ENCODE assay signal across 7 cellular contexts in genomic region chr20:34312544-34313217, GRCh38. TPM values are rescaled to one million over a fixed set of nuclear protein-coding genes. Genes with fewer than 3 reads are reported as not detected.
A peak's percentile ranks its signal among the peaks of the same experiment; 100 is the strongest.
DNase-seq lines count a peak whose midpoint lies in the region; ATAC-seq and TF ChIP-seq lines count a peak whose summit lies in the region.

No MANE protein-coding gene starts in this region.

- H3K79me2 ChIP-seq in mammary epithelial cell (ENCODE audit: insufficient read depth, low read length), result no peaks in the 10 kb centered on the region

- H3K36me3 ChIP-seq in mammary epithelial cell (ENCODE audit: insufficient read depth, low read length), result no peaks in the 10 kb centered on the region

- peaks cover 7% of the 10 kb centered on the region; the same call in 1 of the 2 replicates for H3K4me1 Mint-ChIP-seq in WTC11

- peak overlapping the region; percentile 57 for H3K4me2 ChIP-seq in mammary epithelial cell (ENCODE audit: insufficient read depth, low read depth, low read length)

- intact Hi-C loops in mammary epithelial cell (cut with micrococcal nuclease), result loop anchor here (1.0 to 5.0 kb wide), 8 partner anchors 78 to 455 kb away; no protein-coding TSS in a partner anchor

- DNase-seq in NCI-H2227 treated with DMSO at 0.1 percent for 48 hours (lab: John Stamatoyannopoulos, UW) (peak; percentile 77), WTC11 (ENCODE audit: low spot score) (peak; percentile 95), mammary epithelial cell (peak; percentile 77), inferior parietal cortex (ENCODE audit: extremely low spot score) (peak; percentile 97)
- DNase-seq in stimulated activated CD4-positive, alpha-beta T cell treated with anti-CD3 and anti-CD28 coated beads, Interleukin-15, amount 100 ng/mL, for 1 hour (ENCODE audit: low read depth in 1 of 2, low spot score in 1 of 2), result peak; percentile 73

- POLR2A ChIA-PET in WTC11 (lab: Charles Lee), result interaction anchor here (0.5 to 1.8 kb wide), 7 partner anchors 10 to 958 kb away, joined by 3 to 18 read pairs (median 4); partner anchors contain the start of genes AHCY, DYNLRB1 and ITCH

- H3K9ac ChIP-seq in mammary epithelial cell (ENCODE audit: insufficient read depth, low read length), result no peak overlapping the region

- no peak for TF ChIP-seq POLR2A in GM18505 (IDR thresholded peaks at IDR 0.05; ENCODE audit: borderline replicate concordance, extremely low read depth, insufficient read depth, insufficient read length)

- WGBS in mammary epithelial cell (ENCODE audit: low coverage, missing lambda C conversion rate), result 27% methylated on average over 8 of the region's 14 CpGs

- CTCF ChIA-PET in WTC11 (lab: Charles Lee), result interaction anchor here (0.6 to 4.1 kb wide), 98 partner anchors 9 to 563 kb away, joined by 3 to 104 read pairs (median 6); partner anchors contain the start of genes ACSS2, AHCY, ASIP and DYNLRB1
- CTCF ChIA-PET in mammary epithelial cell (lab: Charles Lee; ENCODE audit: low non-redundant PET), result interaction anchor here (0.5 to 1.6 kb wide), 12 partner anchors 23 to 455 kb away, joined by 3 to 7 read pairs (median 4); partner anchors contain the start of gene ITCH

- peaks cover 2% of the 10 kb centered on the region for H3K9me3 ChIP-seq in mammary epithelial cell (replicated peaks; ENCODE audit: insufficient read depth, low read length)

- H3K27ac ChIP-seq in mammary epithelial cell (ENCODE audit: insufficient read depth, low read depth, low read length), result no peak overlapping the region

- no peaks in the 10 kb centered on the region for H4K20me1 ChIP-seq in mammary epithelial cell (ENCODE audit: insufficient read depth, low read length)

- peaks cover 16% of the 10 kb centered on the region for H3K27me3 Mint-ChIP-seq in WTC11 (ENCODE audit: low read depth)

- ATAC-seq in GM18505 (IDR thresholded peaks at IDR 0.05; ENCODE audit: unreplicated experiment) (peak; percentile 69), HG03108 (IDR thresholded peaks at IDR 0.05; ENCODE audit: unreplicated experiment) (peak; percentile 86), WTC11 (peak; percentile 90)

- in situ Hi-C loops in mammary epithelial cell (cut with MboI; ENCODE audit: low sequenced_read_pairs in 2 of 2), result loop anchor here in 1 of 2 donors (5.0 to 25.0 kb wide), 3 partner anchors 52 to 200 kb away; partner anchors contain the start of genes DYNLRB1 and ITCH

- no peaks in the 10 kb centered on the region for H3K27me3 ChIP-seq in mammary epithelial cell (ENCODE audit: insufficient read depth, low read length)

- peaks cover 11% of the 10 kb centered on the region for H3K9me3 Mint-ChIP-seq in WTC11

- peak; percentile 93 for TF ChIP-seq CTCF in WTC11 (IDR thresholded peaks at IDR 0.05)
- TF ChIP-seq CTCF in mammary epithelial cell (conservative IDR thresholded peaks at IDR 0.05 in 1 of 2, IDR thresholded peaks at IDR 0.05 in 1 of 2; ENCODE audit: extremely low read depth in 1 of 2, insufficient read depth in 1 of 2, low read depth in 1 of 2, low read length in 2 of 2), result peak; percentile 100

- H3K4me3 ChIP-seq in mammary epithelial cell (replicated peaks in 1 of 3; ENCODE audit: insufficient read depth in 1 of 3, low read depth in 2 of 3, low read length in 3 of 3), result peak overlapping the region in 1 of 3 experiments; percentile 16

- H3K4me3 Mint-ChIP-seq in WTC11, result peak overlapping the region; percentile 81

- H2AFZ ChIP-seq in mammary epithelial cell (ENCODE audit: low read depth, low read length), result peak overlapping the region; percentile 80

- H3K36me3 Mint-ChIP-seq in WTC11, result peaks cover 2% of the 10 kb centered on the region

- dilution Hi-C loops in mammary epithelial cell (cut with HindIII; ENCODE audit: low sequenced_read_pairs), result no loop called here

- peaks cover 38% of the 10 kb centered on the region for H3K4me1 ChIP-seq in mammary epithelial cell (ENCODE audit: insufficient read depth, low read length)

- H3K27ac Mint-ChIP-seq in WTC11, result no peak overlapping the region

- no TSS peak for BruUV-seq in mammary epithelial cell (replicated peaks; lab: Mats Ljungman, UMichigan)

TF ChIP-seq in WTC11, 78 proteins besides CTCF, POLR2A, EP300 and RAD21:
- TF ChIP-seq GABPB1 (CRISPR knock-in tag; IDR thresholded peaks at IDR 0.05) (peak; percentile 50; the same call in 1 of the 2 replicates), HMGXB4 (CRISPR knock-in tag; IDR thresholded peaks at IDR 0.05) (peak; percentile 80; the same call in 1 of the 2 replicates), HMGA2 (CRISPR knock-in tag; IDR thresholded peaks at IDR 0.05) (no peak), FOXJ3 (CRISPR knock-in tag; IDR thresholded peaks at IDR 0.05; ENCODE audit: borderline replicate concordance) (no peak), NR2C2 (CRISPR knock-in tag; IDR thresholded peaks at IDR 0.05) (no peak), E2F5 (CRISPR knock-in tag; IDR thresholded peaks at IDR 0.05) (peak; percentile 24; the same call in 1 of the 2 replicates), AFF4 (CRISPR knock-in tag; IDR thresholded peaks at IDR 0.05; ENCODE audit: borderline replicate concordance) (no peak), ATF1 (CRISPR knock-in tag; IDR thresholded peaks at IDR 0.05) (no peak), ZNF138 (CRISPR knock-in tag; conservative IDR thresholded peaks at IDR 0.05) (no peak), IRF2 (CRISPR knock-in tag; IDR thresholded peaks at IDR 0.05; ENCODE audit: borderline replicate concordance, low read depth) (no peak), NR1H2 (CRISPR knock-in tag; IDR thresholded peaks at IDR 0.05) (no peak), CREB1 (CRISPR knock-in tag; IDR thresholded peaks at IDR 0.05) (no peak), ELF4 (CRISPR knock-in tag; IDR thresholded peaks at IDR 0.05; ENCODE audit: low read depth) (no peak), USF1 (CRISPR knock-in tag; IDR thresholded peaks at IDR 0.05) (no peak)

RNA-seq across cellular contexts. Expression of gene AHCY, which starts 9.5 kb away (rescaled TPM):
- 401 to 415 TPM (median 411 TPM) in 3 replicates for total RNA-seq in WTC11 (2021)
- total RNA-seq in mammary epithelial cell, result 100 to 1,000 TPM; 258 to 274 TPM
- 504 TPM for polyA plus RNA-seq in mammary epithelial cell
- 615 TPM for polyA minus RNA-seq in mammary epithelial cell

RNA-seq across cellular contexts. Expression of gene ITCH, which starts 50.4 kb away (rescaled TPM):
- total RNA-seq in WTC11 (2021) (35.8 to 43.4 TPM (median 36.4 TPM) in 3 replicates), mammary epithelial cell (100 to 1,000 TPM in 1 of 2 donors, 10 to 100 TPM in 1; 91.4 to 127 TPM)
- 25.0 TPM for polyA plus RNA-seq in mammary epithelial cell
- polyA minus RNA-seq in mammary epithelial cell, result 52.5 TPM
